ENCODE assay signal across 1 cellular context in genomic region chr19:49056101-49056901, GRCh38.
A peak's percentile ranks its signal among the peaks of the same experiment; 100 is the strongest.
TF ChIP-seq lines count a peak whose summit lies in the region.

No MANE protein-coding gene starts in this region.

TF ChIP-seq in HepG2, 621 proteins besides CTCF, POLR2A, EP300 and RAD21 (continued from another document):
- TF ChIP-seq ZNF318 (CRISPR knock-in tag; IDR thresholded peaks at IDR 0.05) = no peak
- 0 out of 2 replicates have a peak, but pooled peaks have one; percentile 26 for TF ChIP-seq GFI1 (CRISPR knock-in tag; IDR thresholded peaks at IDR 0.05; ENCODE audit: borderline replicate concordance)
- TF ChIP-seq SKIL (CRISPR knock-in tag; IDR thresholded peaks at IDR 0.05; ENCODE audit: borderline replicate concordance) = no peak
- peak; percentile 30; the same call in 1 of the 2 replicates for TF ChIP-seq ZBTB7B (CRISPR knock-in tag; IDR thresholded peaks at IDR 0.05)
- 0 out of 2 replicates have a peak, but pooled peaks have one; percentile 24 for TF ChIP-seq ZFX (CRISPR knock-in tag; IDR thresholded peaks at IDR 0.05; ENCODE audit: low read depth)
- TF ChIP-seq MAZ (IDR thresholded peaks at IDR 0.05; ENCODE audit: borderline replicate concordance, low read depth, low read length) = no peak
- 0 out of 2 replicates have a peak, but pooled peaks have one; percentile 12 for TF ChIP-seq MAZ (CRISPR knock-in tag; IDR thresholded peaks at IDR 0.05; ENCODE audit: low read depth)
- TF ChIP-seq, protein P1, sequence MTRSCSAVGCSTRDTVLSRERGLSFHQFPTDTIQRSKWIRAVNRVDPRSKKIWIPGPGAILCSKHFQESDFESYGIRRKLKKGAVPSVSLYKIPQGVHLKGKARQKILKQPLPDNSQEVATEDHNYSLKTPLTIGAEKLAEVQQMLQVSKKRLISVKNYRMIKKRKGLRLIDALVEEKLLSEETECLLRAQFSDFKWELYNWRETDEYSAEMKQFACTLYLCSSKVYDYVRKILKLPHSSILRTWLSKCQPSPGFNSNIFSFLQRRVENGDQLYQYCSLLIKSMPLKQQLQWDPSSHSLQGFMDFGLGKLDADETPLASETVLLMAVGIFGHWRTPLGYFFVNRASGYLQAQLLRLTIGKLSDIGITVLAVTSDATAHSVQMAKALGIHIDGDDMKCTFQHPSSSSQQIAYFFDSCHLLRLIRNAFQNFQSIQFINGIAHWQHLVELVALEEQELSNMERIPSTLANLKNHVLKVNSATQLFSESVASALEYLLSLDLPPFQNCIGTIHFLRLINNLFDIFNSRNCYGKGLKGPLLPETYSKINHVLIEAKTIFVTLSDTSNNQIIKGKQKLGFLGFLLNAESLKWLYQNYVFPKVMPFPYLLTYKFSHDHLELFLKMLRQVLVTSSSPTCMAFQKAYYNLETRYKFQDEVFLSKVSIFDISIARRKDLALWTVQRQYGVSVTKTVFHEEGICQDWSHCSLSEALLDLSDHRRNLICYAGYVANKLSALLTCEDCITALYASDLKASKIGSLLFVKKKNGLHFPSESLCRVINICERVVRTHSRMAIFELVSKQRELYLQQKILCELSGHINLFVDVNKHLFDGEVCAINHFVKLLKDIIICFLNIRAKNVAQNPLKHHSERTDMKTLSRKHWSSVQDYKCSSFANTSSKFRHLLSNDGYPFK (CRISPR knock-in tag; IDR thresholded peaks at IDR 0.05; ENCODE audit: borderline replicate concordance) = 0 out of 2 replicates have a peak, but pooled peaks have one; percentile 39
- peak; percentile 71 for TF ChIP-seq ZNF777 (CRISPR knock-in tag; IDR thresholded peaks at IDR 0.05)
- peak; percentile 58; the same call in 1 of the 2 replicates for TF ChIP-seq ZNF563 (CRISPR knock-in tag; IDR thresholded peaks at IDR 0.05)
- peak; percentile 19 for TF ChIP-seq SKI (IDR thresholded peaks at IDR 0.05; ENCODE audit: partially characterized antibody)
- TF ChIP-seq NCOR1 (IDR thresholded peaks at IDR 0.05; ENCODE audit: borderline replicate concordance, low read length) = no peak
- TF ChIP-seq, protein P2, sequence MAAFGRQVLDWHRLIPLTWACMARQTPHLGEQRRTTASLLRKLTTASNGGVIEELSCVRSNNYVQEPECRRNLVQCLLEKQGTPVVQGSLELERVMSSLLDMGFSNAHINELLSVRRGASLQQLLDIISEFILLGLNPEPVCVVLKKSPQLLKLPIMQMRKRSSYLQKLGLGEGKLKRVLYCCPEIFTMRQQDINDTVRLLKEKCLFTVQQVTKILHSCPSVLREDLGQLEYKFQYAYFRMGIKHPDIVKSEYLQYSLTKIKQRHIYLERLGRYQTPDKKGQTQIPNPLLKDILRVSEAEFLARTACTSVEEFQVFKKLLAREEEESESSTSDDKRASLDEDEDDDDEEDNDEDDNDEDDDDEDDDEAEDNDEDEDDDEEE (CRISPR knock-in tag; IDR thresholded peaks at IDR 0.05) = no peak
- TF ChIP-seq RXRA (CRISPR knock-in tag; IDR thresholded peaks at IDR 0.05) = peak; percentile 13; the same call in 1 of the 2 replicates
- no peak for TF ChIP-seq NCOA2 (CRISPR knock-in tag; IDR thresholded peaks at IDR 0.05)
- TF ChIP-seq SP5 (CRISPR knock-in tag; IDR thresholded peaks at IDR 0.05; ENCODE audit: borderline replicate concordance, low read depth) = peak; percentile 50; the same call in 1 of the 2 replicates
- TF ChIP-seq KDM2A (CRISPR knock-in tag; IDR thresholded peaks at IDR 0.05; ENCODE audit: borderline replicate concordance, low read depth) = peak; percentile 59; the same call in 1 of the 2 replicates
- TF ChIP-seq ARID4A (CRISPR knock-in tag; IDR thresholded peaks at IDR 0.05; ENCODE audit: borderline replicate concordance) = peak; percentile 24; the same call in 1 of the 2 replicates
- peak; percentile 32; the same call in 1 of the 2 replicates for TF ChIP-seq SPEN (CRISPR knock-in tag; IDR thresholded peaks at IDR 0.05; ENCODE audit: low read depth)
- peak; percentile 57; the same call in 1 of the 2 replicates for TF ChIP-seq PHF21A (CRISPR knock-in tag; IDR thresholded peaks at IDR 0.05)
- TF ChIP-seq TFDP2 (CRISPR knock-in tag; IDR thresholded peaks at IDR 0.05) = 0 out of 2 replicates have a peak, but pooled peaks have one; percentile 19
- 0 out of 2 replicates have a peak, but pooled peaks have one; percentile 31 for TF ChIP-seq ZNF574 (CRISPR knock-in tag; IDR thresholded peaks at IDR 0.05)
- no peak for TF ChIP-seq EZH2 (conservative IDR thresholded peaks at IDR 0.05; ENCODE audit: low read depth, low read length)
- TF ChIP-seq CBX5 (CRISPR knock-in tag; IDR thresholded peaks at IDR 0.05; ENCODE audit: borderline replicate concordance) = no peak
- no peak for TF ChIP-seq ZNF768 (CRISPR knock-in tag; IDR thresholded peaks at IDR 0.05)
- TF ChIP-seq ZNF605 (CRISPR knock-in tag; IDR thresholded peaks at IDR 0.05) = no peak
- 0 out of 2 replicates have a peak, but pooled peaks have one; percentile 28 for TF ChIP-seq HDAC1 (CRISPR knock-in tag; IDR thresholded peaks at IDR 0.05)
- TF ChIP-seq ZNF879 (CRISPR knock-in tag; IDR thresholded peaks at IDR 0.05) = 0 out of 2 replicates have a peak, but pooled peaks have one; percentile 54
- TF ChIP-seq ETV5 (CRISPR knock-in tag; IDR thresholded peaks at IDR 0.05; ENCODE audit: borderline replicate concordance) = no peak
- TF ChIP-seq, protein P3, sequence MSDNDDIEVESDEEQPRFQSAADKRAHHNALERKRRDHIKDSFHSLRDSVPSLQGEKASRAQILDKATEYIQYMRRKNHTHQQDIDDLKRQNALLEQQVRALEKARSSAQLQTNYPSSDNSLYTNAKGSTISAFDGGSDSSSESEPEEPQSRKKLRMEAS (IDR thresholded peaks at IDR 0.05) = peak; percentile 31; the same call in 1 of the 2 replicates
- TF ChIP-seq ZNF546 (CRISPR knock-in tag; conservative IDR thresholded peaks at IDR 0.05) = no peak
